Comparison of ENCODE assay signal across 12 cellular contexts in the genomic region with DNA sequence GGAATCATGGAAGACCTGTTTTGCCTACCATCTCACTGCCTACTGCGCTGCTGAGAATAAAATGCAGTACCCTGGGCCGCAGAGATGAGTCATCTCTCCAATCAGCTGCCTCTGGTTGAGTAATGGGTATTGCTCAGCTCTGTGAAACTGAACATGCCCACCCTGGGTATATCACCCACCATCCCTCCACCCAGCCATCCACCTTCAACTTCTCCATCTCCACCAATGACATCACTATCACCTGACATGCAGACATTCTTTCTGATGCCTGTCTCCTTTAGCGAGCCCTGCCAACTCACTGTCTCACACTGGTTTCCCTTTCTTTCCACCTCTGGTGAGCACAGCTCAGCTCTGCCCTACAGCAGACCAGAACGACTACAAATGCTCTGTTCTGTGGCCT. TPM values are rescaled to one million over a fixed set of nuclear protein-coding genes. Genes with fewer than 3 reads are reported as not detected.
DNase-seq lines count a peak whose midpoint lies in the region; ATAC-seq, FAIRE-seq and TF ChIP-seq lines count a peak whose summit lies in the region.
"Had no signal": no experiment of that assay in that cellular context is flagged by ENCODE, and none has a peak within 500 bp of the region (broad histone marks: within the 10 kb centered on the region; RNA-seq: fewer than 3 reads in every experiment).

No MANE protein-coding gene starts in this region.

- no peak for TF ChIP-seq POLR2A in A549 (IDR thresholded peaks at IDR 0.05; ENCODE audit: low read length)
- TF ChIP-seq POLR2A in esophagus squamous epithelium (IDR thresholded peaks at IDR 0.05) = no peak

- H3K79me2 ChIP-seq in PC-3 (ENCODE audit: low read length) = no peaks in the 10 kb centered on the region

- no TSS peak for BruUV-seq in PC-3 (replicated peaks; lab: Mats Ljungman, UMichigan)

- no peaks in the 10 kb centered on the region for H3K4me1 ChIP-seq in A549
- no peaks in the 10 kb centered on the region for H3K4me1 ChIP-seq in esophagus squamous epithelium
- no peaks in the 10 kb centered on the region for H3K4me1 ChIP-seq in PC-3 (ENCODE audit: insufficient read depth, low read length)

- H3K4me3 ChIP-seq in A549 (no peak overlapping the region), foreskin fibroblast (ENCODE audit: low read depth in 1 of 2, low read length in 2 of 2) (no peak overlapping the region), esophagus squamous epithelium (no peak overlapping the region), PC-3 (ENCODE audit: low read length) (no peak overlapping the region)

- TF ChIP-seq RAD21 in A549 (conservative IDR thresholded peaks at IDR 0.05 in 1 of 2, IDR thresholded peaks at IDR 0.05 in 1 of 2) = no peak

- intact Hi-C loops in esophagus squamous epithelium (cut with DNase I) = no loop called here
- intact Hi-C loops in PC-3 (cut with micrococcal nuclease) = no loop called here

- no peak for FAIRE-seq in A549 (lab: Jason Lieb, UNC)
- FAIRE-seq: colon had no signal

- POLR2A ChIA-PET in A549 (lab: Yijun Ruan, JAX) (no interaction called here), PC-3 (lab: Charles Lee; ENCODE audit: unreplicated experiment) (no interaction called here)

- peak in 1 of 2 experiments; percentile 19; a peak in 1 of 6 replicates for ATAC-seq in A549
- peak; percentile 90 for ATAC-seq in SK-N-SH treated with all-trans-retinoic acid at 6 μM for 48 hours
- no peak for ATAC-seq in PC-3

- no peak for DNase-seq in A549 (ENCODE audit: low read depth in 1 of 2, low spot score in 1 of 2)
- peak; percentile 27 for DNase-seq in H4 (ENCODE audit: low spot score)
- peak; percentile 21 to 54 for DNase-seq in foreskin fibroblast
- no peak for DNase-seq in foreskin melanocyte
- DNase-seq in esophagus squamous epithelium (lab: John Stamatoyannopoulos, UW) = no peak
- no peak for DNase-seq in PC-3
- no peak for DNase-seq in DMS 273 treated with DMSO at 0.1 percent for 48 hours (lab: John Stamatoyannopoulos, UW)
- DNase-seq: CD4-positive, alpha-beta T cell; KBM-7; NCI-H446 had no signal

- CTCF ChIA-PET in A549 (lab: Yijun Ruan, JAX) = interaction anchor here (1.3 to 2.1 kb wide), 2 partner anchors 18 to 21 kb away, joined by 5 read pairs; no protein-coding TSS in a partner anchor
- CTCF ChIA-PET in PC-3 (lab: Charles Lee) = no interaction called here

- H3K4me2 ChIP-seq in A549 = no peak overlapping the region
- H3K4me2 ChIP-seq in PC-3 (ENCODE audit: low read length) = no peak overlapping the region

- H3K9me2 ChIP-seq in PC-3 (replicated peaks; ENCODE audit: low read length) = no peaks in the 10 kb centered on the region

- no peaks in the 10 kb centered on the region for H4K20me1 ChIP-seq in PC-3 (ENCODE audit: low read length)

- 80% methylated on average over 4 of the region's 4 CpGs for WGBS in A549 (ENCODE audit: missing lambda C conversion rate)
- 79 to 92% methylated on average over 4 of the region's 4 CpGs for WGBS in esophagus squamous epithelium, 2 donors

- TF ChIP-seq EP300 in A549 (IDR thresholded peaks at IDR 0.05) = no peak

- H3K27me3 ChIP-seq in esophagus squamous epithelium (no peaks in the 10 kb centered on the region), PC-3 (ENCODE audit: low read length) (no peaks in the 10 kb centered on the region)

- H3K36me3 ChIP-seq in esophagus squamous epithelium (no peaks in the 10 kb centered on the region), PC-3 (ENCODE audit: low read depth, low read length) (peaks cover 58% of the 10 kb centered on the region)

- H3K9me3 ChIP-seq in A549 = no peaks in the 10 kb centered on the region
- H3K9me3 ChIP-seq in esophagus squamous epithelium = no peaks in the 10 kb centered on the region
- no peaks in the 10 kb centered on the region for H3K9me3 ChIP-seq in PC-3 (ENCODE audit: low read length)

- H3K27ac ChIP-seq in A549 (no peak overlapping the region), esophagus squamous epithelium (no peak overlapping the region), PC-3 (ENCODE audit: low read length) (no peak overlapping the region)

- H3K9ac ChIP-seq in PC-3 (ENCODE audit: low read length) = no peak overlapping the region

- no peaks in the 10 kb centered on the region for H3F3A ChIP-seq in PC-3 (ENCODE audit: low read length, unreplicated experiment)

- TF ChIP-seq CTCF in A549 (IDR thresholded peaks at IDR 0.05) (no peak), foreskin fibroblast (IDR thresholded peaks at IDR 0.05; ENCODE audit: low read depth, low read length) (no peak), esophagus squamous epithelium (IDR thresholded peaks at IDR 0.05) (no peak), PC-3 (conservative IDR thresholded peaks at IDR 0.05; ENCODE audit: low read depth, low read length) (no peak)

- no peak overlapping the region for H2AFZ ChIP-seq in PC-3 (ENCODE audit: low read length)

TF ChIP-seq in A549, 52 proteins besides CTCF, POLR2A, EP300 and RAD21:
- TF ChIP-seq HOXA7 (CRISPR knock-in tag; IDR thresholded peaks at IDR 0.05) = no peak
- TF ChIP-seq ZSCAN20 (CRISPR knock-in tag; IDR thresholded peaks at IDR 0.05) = no peak
- TF ChIP-seq TFCP2L1 (CRISPR knock-in tag; IDR thresholded peaks at IDR 0.05) = no peak
- no peak for TF ChIP-seq FOSL2 (IDR thresholded peaks at IDR 0.05)
- TF ChIP-seq FOSL2 (CRISPR knock-in tag; IDR thresholded peaks at IDR 0.05) = peak; percentile 36; the same call in 1 of the 2 replicates
- no peak for TF ChIP-seq BCL3 (IDR thresholded peaks at IDR 0.05)
- TF ChIP-seq PBX3 (IDR thresholded peaks at IDR 0.05) = no peak

TF ChIP-seq in SK-N-SH treated with all-trans-retinoic acid at 6 μM for 48 hours, 23 proteins besides CTCF, POLR2A, EP300 and RAD21:
- no peak for TF ChIP-seq BACH2 (CRISPR knock-in tag; IDR thresholded peaks at IDR 0.05; ENCODE audit: borderline replicate concordance)
- 0 out of 2 replicates have a peak, but pooled peaks have one; percentile 41 for TF ChIP-seq ZC3H10 (CRISPR knock-in tag; IDR thresholded peaks at IDR 0.05)

RNA-seq across cellular contexts. Expression of gene E2F7, which starts 33.6 kb away (rescaled TPM):
- polyA plus RNA-seq in A549 (2011; rRNA removed) = 8.2 and 12.2 TPM in 2 replicates
- polyA plus RNA-seq in A549 (2012; cell fraction: cytosol; rRNA removed) = 4.6 and 5.7 TPM in 2 replicates
- polyA plus RNA-seq in A549 (2012; cell fraction: nucleus; rRNA removed) = 7.0 and 7.4 TPM in 2 replicates
- 4.1 to 5.4 TPM (median 5.0 TPM) in 3 replicates for polyA plus RNA-seq in A549 (2017; fragmentation: RNase III; extraction: RNeasy Plus Mini Kit Qiagen cat#74134 plus additional on column Dnase treatment)
- polyA minus RNA-seq in A549 (2011; rRNA and poly(A)+ RNA removed) = 7.2 and 8.2 TPM in 2 replicates
- total RNA-seq in H4 (2014; rRNA removed; shearing (Covaris generic)) = 12.5 and 16.6 TPM in 2 replicates
- total RNA-seq in esophagus squamous epithelium = 1 to 10 TPM; 1.5 to 7.7 (median 7.1) TPM
- 17.2 and 19.0 TPM in 2 replicates for total RNA-seq in PC-3 (2014; rRNA removed)

Comparison
In these comparisons a context has a peak if more than half of its experiments do, and no peak if none do; other contexts are left out.
1. DNase-seq: peak in H4 (single experiment) and foreskin fibroblast (2 of 2); none in A549 (0 of 2), foreskin melanocyte (single experiment), esophagus squamous epithelium (single experiment), PC-3 (single experiment) and DMS 273 treated with DMSO at 0.1 percent for 48 hours (single experiment).